Comparison of ENCODE assay signal across 9 cellular contexts in genomic region chr13:51849145-51850101, GRCh38. TPM values are rescaled to one million over a fixed set of nuclear protein-coding genes. Genes with fewer than 3 reads are reported as not detected.
DNase-seq lines count a peak whose midpoint lies in the region; ATAC-seq and TF ChIP-seq lines count a peak whose summit lies in the region.
"Had no signal": no experiment of that assay in that cellular context is flagged by ENCODE, and none has a peak within 500 bp of the region (broad histone marks: within the 10 kb centered on the region; RNA-seq: fewer than 3 reads in every experiment).

No MANE protein-coding gene starts in this region.

- intact Hi-C loops in CD4-positive, alpha-beta T cell (cut with DNase I, micrococcal nuclease): loop anchor here in 1 of 2 experiments (5.0 kb wide), 1 partner anchor 32 kb away; no protein-coding TSS in a partner anchor
- intact Hi-C loops in spleen (cut with DNase I; ENCODE audit: low total_unique reads): loop anchor here (10.0 kb wide), 1 partner anchor 275 kb away; the partner anchor contains the start of gene NEK5

- H3K4me1 ChIP-seq in spleen: peaks cover 0 to 15% (median 6%) of the 10 kb centered on the region in 6 donors

- no peak overlapping the region for H3K4me3 Mint-ChIP-seq in CD4-positive, alpha-beta T cell

- no peak for TF ChIP-seq POLR2A in spleen (IDR thresholded peaks at IDR 0.05)

- peaks cover 7% of the 10 kb centered on the region for H3K4me1 Mint-ChIP-seq in CD4-positive, alpha-beta T cell (ENCODE audit: low read depth)

- no peaks in the 10 kb centered on the region for H3K36me3 ChIP-seq in spleen

- H3K9me3 ChIP-seq in CD4-positive, alpha-beta T cell (ENCODE audit: control insufficient read depth, low read length): no peaks in the 10 kb centered on the region
- no peaks in the 10 kb centered on the region for H3K9me3 ChIP-seq in spleen

- no peak for ATAC-seq in CD4-positive, alpha-beta T cell (ENCODE audit: poor library complexity)
- no peak for ATAC-seq in GM19452 (IDR thresholded peaks at IDR 0.05; ENCODE audit: unreplicated experiment)
- ATAC-seq in GM18498 (IDR thresholded peaks at IDR 0.05; ENCODE audit: unreplicated experiment): no peak

- H3K4me3 ChIP-seq in epithelial cell of proximal tubule (ENCODE audit: low read depth, low read length) (no peak overlapping the region), spleen (no peak overlapping the region)

- peaks cover 4% of the 10 kb centered on the region for H3K27me3 ChIP-seq in CD4-positive, alpha-beta T cell (ENCODE audit: control insufficient read depth, insufficient read depth, low read length)
- H3K27me3 ChIP-seq in spleen (replicated peaks in 1 of 7): peaks cover 0 to 22% (median 0%) of the 10 kb centered on the region in 7 donors

- POLR2A ChIA-PET in CD4-positive, alpha-beta T cell (lab: Charles Lee): no interaction called here
- POLR2A ChIA-PET in HEK293T (lab: Yijun Ruan, JAX): interaction anchor here (0.6 kb wide), 1 partner anchor 603 kb away, joined by 3 read pairs; no protein-coding TSS in a partner anchor

- WGBS in spleen, 5 donors: 57 to 60% (median 58%) methylated on average over 21 of the region's 21 CpGs

- CTCF ChIA-PET in CD4-positive, alpha-beta T cell (lab: Charles Lee): interaction anchor here (0.6 to 3.4 kb wide), 6 partner anchors 8 to 348 kb away, joined by 3 to 8 read pairs (median 4); partner anchors contain the start of gene NEK5
- CTCF ChIA-PET in HEK293T (lab: Yijun Ruan, JAX): interaction anchor here (0.6 to 1.1 kb wide), 4 partner anchors 9 to 450 kb away, joined by 3 to 4 read pairs (median 4); no protein-coding TSS in a partner anchor

- H3K9me3 Mint-ChIP-seq in CD4-positive, alpha-beta T cell: no peaks in the 10 kb centered on the region

- DNase-seq in CD4-positive, alpha-beta T cell: peak in 4 of 10 experiments; percentile 13 to 27 (median 18)
- peak; percentile 74 for DNase-seq in HEK293T (ENCODE audit: extremely low spot score)
- peak; percentile 60 for DNase-seq in UCSD-AML1 (lab: John Stamatoyannopoulos, UW; ENCODE audit: unreplicated experiment)
- no peak for DNase-seq in epithelial cell of proximal tubule (ENCODE audit: low read depth)
- no peak for DNase-seq in spleen
- no peak for DNase-seq in DMS79 (lab: John Stamatoyannopoulos, UW)

- H3K27ac Mint-ChIP-seq in CD4-positive, alpha-beta T cell: no peak overlapping the region

- H3K36me3 Mint-ChIP-seq in CD4-positive, alpha-beta T cell (ENCODE audit: low read depth): no peaks in the 10 kb centered on the region

- peak; percentile 45 for TF ChIP-seq CTCF in CD4-positive, alpha-beta T cell (IDR thresholded peaks at IDR 0.05)
- peak; percentile 70 for TF ChIP-seq CTCF in epithelial cell of proximal tubule (conservative IDR thresholded peaks at IDR 0.05; ENCODE audit: low read depth, low read length)
- TF ChIP-seq CTCF in spleen (IDR thresholded peaks at IDR 0.05 in 8 of 11, conservative IDR thresholded peaks at IDR 0.05 in 3 of 11): peak in 10 of 11 experiments; percentile 10 to 67 (median 53)

- no peak overlapping the region for H3K27ac ChIP-seq in CD4-positive, alpha-beta T cell (ENCODE audit: low read depth, low read length)
- no peak overlapping the region for H3K27ac ChIP-seq in spleen
- H3K27ac ChIP-seq: epithelial cell of prostate had no signal

- peaks cover 14% of the 10 kb centered on the region for H3K27me3 Mint-ChIP-seq in CD4-positive, alpha-beta T cell

TF ChIP-seq in HEK293T, 16 proteins besides CTCF, POLR2A, EP300 and RAD21:
- TF ChIP-seq ZNF384 (IDR thresholded peaks at IDR 0.05) (no peak), L3MBTL2 (conservative IDR thresholded peaks at IDR 0.05) (no peak), NFRKB (IDR thresholded peaks at IDR 0.05) (no peak), FOXA1 (IDR thresholded peaks at IDR 0.05) (no peak), LEF1 (IDR thresholded peaks at IDR 0.05; ENCODE audit: borderline replicate concordance) (no peak), FOXM1 (IDR thresholded peaks at IDR 0.05; ENCODE audit: borderline replicate concordance) (no peak), HDGF (IDR thresholded peaks at IDR 0.05; ENCODE audit: borderline replicate concordance) (no peak), SUZ12 (IDR thresholded peaks at IDR 0.05) (no peak), ELF4 (IDR thresholded peaks at IDR 0.05) (no peak), CTBP1 (IDR thresholded peaks at IDR 0.05; ENCODE audit: borderline replicate concordance) (no peak), BHLHE40 (IDR thresholded peaks at IDR 0.05; ENCODE audit: borderline replicate concordance) (no peak), PKNOX1 (IDR thresholded peaks at IDR 0.05) (no peak), FOXK2 (IDR thresholded peaks at IDR 0.05) (no peak), SP1 (IDR thresholded peaks at IDR 0.05) (no peak), TARDBP (IDR thresholded peaks at IDR 0.05) (no peak), ARNT (IDR thresholded peaks at IDR 0.05) (no peak)

RNA-seq across cellular contexts. Expression of gene TMEM272, which starts 4.4 kb away (rescaled TPM):
- total RNA-seq in CD4-positive, alpha-beta T cell: 1 to 10 TPM; 2.7 to 2.8 TPM
- total RNA-seq in epithelial cell of proximal tubule (not detected in 2 replicates), spleen (1 to 10 TPM in 5 of 7 donors, under 1 TPM in 2; 0.39 to 3.3 (median 1.7) TPM)
- under 1 TPM; 0.03 to 0.20 (median 0.06) TPM for polyA plus RNA-seq in spleen

RNA-seq across cellular contexts. Expression of gene CCDC70, which starts 12.3 kb away (rescaled TPM):
- total RNA-seq in CD4-positive, alpha-beta T cell: not detected
- not detected in 2 replicates for total RNA-seq in epithelial cell of proximal tubule
- not detected for total RNA-seq in spleen
- not detected for polyA plus RNA-seq in spleen

RNA-seq across cellular contexts. Expression of gene DHRS12, which starts 45.5 kb away (rescaled TPM):
- total RNA-seq in CD4-positive, alpha-beta T cell: 10 to 100 TPM in 1 of 2 experiments, 1 to 10 TPM in 1; 10.0 to 14.8 TPM
- total RNA-seq in epithelial cell of proximal tubule (2.4 and 5.5 TPM in 2 replicates), spleen (10 to 100 TPM; 11.3 to 22.8 (median 17.8) TPM)
- polyA plus RNA-seq in spleen: 10 to 100 TPM; 13.5 to 18.8 (median 15.1) TPM

Comparison
In these comparisons a context has a peak if more than half of its experiments do, and no peak if none do; other contexts are left out.
1. DNase-seq: peak in HEK293T (single experiment) and UCSD-AML1 (single experiment); none in epithelial cell of proximal tubule (single experiment), spleen (single experiment) and DMS79 (single experiment).
2. Peak in every context shown above with its lines, with median percentiles within 50 percentile points of each other: CTCF ChIP-seq.